ENCODE assay signal across 15 cellular contexts in genomic region chr1:91548382-91549040, GRCh38. TPM values are rescaled to one million over a fixed set of nuclear protein-coding genes. Genes with fewer than 3 reads are reported as not detected.
A peak's percentile ranks its signal among the peaks of the same experiment; 100 is the strongest.
DNase-seq lines count a peak whose midpoint lies in the region; ATAC-seq lines count a peak whose summit lies in the region.
"Had no signal": no experiment of that assay in that cellular context is flagged by ENCODE, and none has a peak within 500 bp of the region (broad histone marks: within the 10 kb centered on the region; RNA-seq: fewer than 3 reads in every experiment).

No MANE protein-coding gene starts in this region.

- H3K79me1 ChIP-seq in neuronal stem cell (ENCODE audit: low read depth, low read length): no peaks in the 10 kb centered on the region

- H2AFZ ChIP-seq in neuronal stem cell (ENCODE audit: low read length): peak overlapping the region; percentile 3
- H2AFZ ChIP-seq: PC-9 had no signal

- no peak overlapping the region for H2AK5ac ChIP-seq in neuronal stem cell (ENCODE audit: low read depth, low read length)

- H3K9me3 ChIP-seq in neuronal stem cell (replicated peaks in 1 of 2; ENCODE audit: control insufficient read depth in 2 of 2, insufficient read depth in 1 of 2, low read depth in 1 of 2, low read length in 2 of 2): peaks cover 0 to 1% of the 10 kb centered on the region in 2 donors
- H3K9me3 ChIP-seq: A549 had no signal

- H2BK12ac ChIP-seq in neuronal stem cell (ENCODE audit: low read length): no peak overlapping the region

- H3K27ac Mint-ChIP-seq in activated T-helper 1 cell treated with anti-CD3 and anti-CD28 coated beads, Interleukin-12 subunit alpha, Interleukin-12 subunit beta, Interleukin-2, Interleukin-4 antibody, amounts not matched to agents 30 ng/mL and 10 ng/mL and 1 ng/mL, durations not matched to agents 14 hours and 24 hours and 36 hours: peak overlapping the region; percentile 82
- H3K27ac Mint-ChIP-seq: nephron progenitor cell had no signal

- H3K9me3 Mint-ChIP-seq in activated T-helper 1 cell treated with anti-CD3 and anti-CD28 coated beads, Interleukin-12 subunit alpha, Interleukin-12 subunit beta, Interleukin-2, Interleukin-4 antibody, amounts not matched to agents 30 ng/mL and 10 ng/mL and 1 ng/mL, durations not matched to agents 14 hours and 24 hours and 36 hours: peaks cover 9% of the 10 kb centered on the region

- H3K23ac ChIP-seq in neuronal stem cell (ENCODE audit: low read depth, low read length, poor library complexity): no peak overlapping the region

- H3K36me3 ChIP-seq in neuronal stem cell (replicated peaks in 1 of 2; ENCODE audit: control insufficient read depth in 2 of 2, insufficient read depth in 2 of 2, low read length in 2 of 2): no peaks in the 10 kb centered on the region

- H3K27me3 ChIP-seq in neuronal stem cell (ENCODE audit: control insufficient read depth in 3 of 3, insufficient read depth in 3 of 3, low read depth in 1 of 3, low read length in 3 of 3): no peaks in the 10 kb centered on the region
- H3K27me3 ChIP-seq: foreskin keratinocyte had no signal

- intact Hi-C loops in activated T-helper 1 cell treated with anti-CD3 and anti-CD28 coated beads, Interleukin-12 subunit alpha, Interleukin-12 subunit beta, Interleukin-2, Interleukin-4 antibody, amounts not matched to agents 30 ng/mL and 10 ng/mL and 1 ng/mL, durations not matched to agents 14 hours and 24 hours and 36 hours (cut with micrococcal nuclease): loop anchor here (2.0 kb wide), 3 partner anchors 20 to 124 kb away; no protein-coding TSS in a partner anchor

- no peaks in the 10 kb centered on the region for H3K27me3 Mint-ChIP-seq in activated T-helper 1 cell treated with anti-CD3 and anti-CD28 coated beads, Interleukin-12 subunit alpha, Interleukin-12 subunit beta, Interleukin-2, Interleukin-4 antibody, amounts not matched to agents 30 ng/mL and 10 ng/mL and 1 ng/mL, durations not matched to agents 14 hours and 24 hours and 36 hours (ENCODE audit: insufficient read depth)

- no peak overlapping the region for H3K27ac ChIP-seq in neuronal stem cell (replicated peaks; ENCODE audit: low read length)
- H3K27ac ChIP-seq: A549, foreskin keratinocyte, PC-9 had no signal

- H3K4ac ChIP-seq in neuronal stem cell (ENCODE audit: low read length): no peak overlapping the region

- H3K4me1 Mint-ChIP-seq in activated T-helper 1 cell treated with anti-CD3 and anti-CD28 coated beads, Interleukin-12 subunit alpha, Interleukin-12 subunit beta, Interleukin-2, Interleukin-4 antibody, amounts not matched to agents 30 ng/mL and 10 ng/mL and 1 ng/mL, durations not matched to agents 14 hours and 24 hours and 36 hours (ENCODE audit: low read depth): peaks cover 74% of the 10 kb centered on the region

- H2BK15ac ChIP-seq in neuronal stem cell (ENCODE audit: low read length): no peak overlapping the region

- H3K4me1 ChIP-seq in neuronal stem cell (ENCODE audit: control insufficient read depth in 2 of 2, insufficient read depth in 1 of 2, low read depth in 1 of 2, low read length in 2 of 2): peaks cover 0 to 4% of the 10 kb centered on the region in 2 donors
- H3K4me1 ChIP-seq: foreskin keratinocyte had no signal

- DNase-seq in activated CD4-positive, alpha-beta T cell treated with anti-CD3 and anti-CD28 coated beads for 48 hours: peak; percentile 36
- DNase-seq in activated CD4-positive, alpha-beta T cell treated with anti-CD3 and anti-CD28 coated beads for 1 hour: no peak
- DNase-seq in Kasumi-1 (lab: John Stamatoyannopoulos, UW) (peak; percentile 13 to 31), neuronal stem cell (ENCODE audit: low spot score) (no peak), NCI-H2081 (lab: John Stamatoyannopoulos, UW) (no peak), pons (ENCODE audit: low spot score) (no peak)
- no peak for DNase-seq in activated T-helper 1 cell treated with anti-CD3 and anti-CD28 coated beads, Interleukin-12 subunit alpha, Interleukin-12 subunit beta, Interleukin-2, Interleukin-4 antibody, amounts not matched to agents 30 ng/mL and 10 ng/mL and 1 ng/mL, durations not matched to agents 14 hours and 24 hours and 36 hours (ENCODE audit: low spot score)
- DNase-seq: caudate nucleus, foreskin keratinocyte, NCI-H1105, NCI-H226, nephron progenitor cell, PC-9 had no signal

- no peak for ATAC-seq in HG03442 (IDR thresholded peaks at IDR 0.05; ENCODE audit: unreplicated experiment)
- ATAC-seq: A549, foreskin keratinocyte had no signal

- no peak overlapping the region for H3K18ac ChIP-seq in neuronal stem cell (ENCODE audit: low read length)

- H4K91ac ChIP-seq in neuronal stem cell (ENCODE audit: low read depth, low read length, poor library complexity): no peak overlapping the region

- H2BK120ac ChIP-seq in neuronal stem cell (ENCODE audit: low read depth, low read length): no peak overlapping the region

- peak overlapping the region; percentile 61 for H3K4me3 Mint-ChIP-seq in activated T-helper 1 cell treated with anti-CD3 and anti-CD28 coated beads, Interleukin-12 subunit alpha, Interleukin-12 subunit beta, Interleukin-2, Interleukin-4 antibody, amounts not matched to agents 30 ng/mL and 10 ng/mL and 1 ng/mL, durations not matched to agents 14 hours and 24 hours and 36 hours
- H3K4me3 Mint-ChIP-seq: nephron progenitor cell had no signal

- no peak overlapping the region for H3K4me2 ChIP-seq in neuronal stem cell (ENCODE audit: insufficient read depth, low read length, poor library complexity, severe bottlenecking)
- H3K4me2 ChIP-seq: A549, PC-9 had no signal

- no peak overlapping the region for H4K8ac ChIP-seq in neuronal stem cell (ENCODE audit: low read depth, low read length)

- H3K36me3 Mint-ChIP-seq in activated T-helper 1 cell treated with anti-CD3 and anti-CD28 coated beads, Interleukin-12 subunit alpha, Interleukin-12 subunit beta, Interleukin-2, Interleukin-4 antibody, amounts not matched to agents 30 ng/mL and 10 ng/mL and 1 ng/mL, durations not matched to agents 14 hours and 24 hours and 36 hours (ENCODE audit: low read depth): peaks cover 12% of the 10 kb centered on the region

- H3K4me3 ChIP-seq in neuronal stem cell (ENCODE audit: low read length in 2 of 2): no peak overlapping the region
- H3K4me3 ChIP-seq: A549, PC-9 had no signal

- H3K14ac ChIP-seq in neuronal stem cell (ENCODE audit: low read length): no peak overlapping the region

- no peak overlapping the region for H2BK5ac ChIP-seq in neuronal stem cell (ENCODE audit: low read length)

- H3K9ac ChIP-seq in neuronal stem cell (ENCODE audit: low read depth, low read length, poor library complexity): no peak overlapping the region

- WGBS in neuronal stem cell (ENCODE audit: extremely low coverage in 2 of 2, insufficient read length in 2 of 2, insufficient replicate concordance in 1 of 2), 2 donors: no CpG with 5 or more reads among the region's 3 CpGs

RNA-seq across cellular contexts. Expression of gene CDC7, which starts 47.9 kb away (rescaled TPM):
- 19.9 and 23.1 TPM in 2 replicates for total RNA-seq in activated T-helper 1 cell treated with anti-CD3 and anti-CD28 coated beads, Interleukin-12 subunit alpha, Interleukin-12 subunit beta, Interleukin-2, Interleukin-4 antibody, amounts not matched to agents 30 ng/mL and 10 ng/mL and 1 ng/mL, durations not matched to agents 14 hours and 24 hours and 36 hours
- 39.2 TPM for polyA plus RNA-seq in neuronal stem cell (2013, experiment 1 of 2)
- polyA plus RNA-seq in neuronal stem cell (2013, experiment 2 of 2): 39.1 TPM

Comparison
In these comparisons a context has a peak if more than half of its experiments do, and no peak if none do; other contexts are left out.
1. DNase-seq: peak in activated CD4-positive, alpha-beta T cell treated with anti-CD3 and anti-CD28 coated beads for 48 hours (single experiment) and Kasumi-1 (2 of 2); none in activated CD4-positive, alpha-beta T cell treated with anti-CD3 and anti-CD28 coated beads for 1 hour (single experiment), activated T-helper 1 cell treated with anti-CD3 and anti-CD28 coated beads, Interleukin-12 subunit alpha, Interleukin-12 subunit beta, Interleukin-2, Interleukin-4 antibody, amounts not matched to agents 30 ng/mL and 10 ng/mL and 1 ng/mL, durations not matched to agents 14 hours and 24 hours and 36 hours (single experiment), neuronal stem cell (single experiment), NCI-H2081 (0 of 2) and pons (single experiment).